11 cellular contexts compared by ENCODE assay signal in genomic region chr3:42936157-42936981, GRCh38. TPM values are rescaled to one million over a fixed set of nuclear protein-coding genes. Genes with fewer than 3 reads are reported as not detected.
A peak's percentile ranks its signal among the peaks of the same experiment; 100 is the strongest.
DNase-seq lines count a peak whose midpoint lies in the region; ATAC-seq, FAIRE-seq and TF ChIP-seq lines count a peak whose summit lies in the region.
"Had no signal": no experiment of that assay in that cellular context is flagged by ENCODE, and none has a peak within 500 bp of the region (broad histone marks: within the 10 kb centered on the region; RNA-seq: fewer than 3 reads in every experiment).

No MANE protein-coding gene starts in this region.

- no peaks in the 10 kb centered on the region for H3K36me3 Mint-ChIP-seq in stimulated activated naive B cell treated with anti-CD40 and anti-IgM and Interleukin-4, amounts not matched to agents 10 μg/mL and 1 μg/mL and 100 μg/mL, for 72 hours

- H3K27ac ChIP-seq in keratinocyte (ENCODE audit: control insufficient read depth, insufficient read depth, low read length): no peak overlapping the region

- peak overlapping the region; percentile 45 to 53 (median 48) for H3K4me3 ChIP-seq in keratinocyte (ENCODE audit: control insufficient read depth in 2 of 3, extremely low read depth in 1 of 3, insufficient read depth in 2 of 3, low read depth in 1 of 3, low read length in 3 of 3)

- H3K4me2 ChIP-seq in keratinocyte (ENCODE audit: control insufficient read depth, extremely low read depth, insufficient read depth, low read depth, low read length): peak overlapping the region; percentile 54

- peak in 1 of 2 donors; percentile 42 for ATAC-seq in stimulated activated naive B cell treated with anti-CD40 and anti-IgM and Interleukin-4, amounts not matched to agents 10 μg/mL and 1 μg/mL and 100 μg/mL, for 72 hours (replicated peaks)
- ATAC-seq in GM21737 (IDR thresholded peaks at IDR 0.05; ENCODE audit: unreplicated experiment): no peak

- DNase-seq in HPDE6-E6E7 (ENCODE audit: extremely low spot score) (peak; percentile 42), brain pericyte (ENCODE audit: low read depth, low spot score) (peak; percentile 10), keratinocyte (ENCODE audit: low read depth, low spot score) (no peak), activated gamma-delta T cell (lab: John Stamatoyannopoulos, UW) (no peak)
- no peak for DNase-seq in stimulated activated naive B cell treated with anti-CD40 and anti-IgM and Interleukin-4, amounts not matched to agents 10 μg/mL and 1 μg/mL and 100 μg/mL, for 72 hours
- no peak for DNase-seq in stimulated activated CD4-positive, alpha-beta T cell treated with anti-CD3 and anti-CD28 coated beads, Interleukin-2, amount 100 ng/mL, for 48 hours
- no peak for DNase-seq in activated CD4-positive, alpha-beta T cell treated with anti-CD3 and anti-CD28 coated beads for 4 hours
- DNase-seq: H9, islet precursor cell, SHP77 had no signal

- H3K27ac Mint-ChIP-seq in stimulated activated naive B cell treated with anti-CD40 and anti-IgM and Interleukin-4, amounts not matched to agents 10 μg/mL and 1 μg/mL and 100 μg/mL, for 72 hours: no peak overlapping the region
- H3K27ac Mint-ChIP-seq: H9 had no signal

- no peaks in the 10 kb centered on the region for H3K9me3 ChIP-seq in keratinocyte (ENCODE audit: control insufficient read depth, low read depth, low read length)

- no peaks in the 10 kb centered on the region for H3K36me3 ChIP-seq in keratinocyte (ENCODE audit: control insufficient read depth in 2 of 2, extremely low read depth in 1 of 2, insufficient read depth in 2 of 2, low read length in 2 of 2)

- no peaks in the 10 kb centered on the region for H3K4me1 ChIP-seq in keratinocyte (ENCODE audit: control insufficient read depth, extremely low read depth, insufficient read depth, low read length)

- peak overlapping the region; percentile 47 to 79 for H3K4me3 Mint-ChIP-seq in stimulated activated naive B cell treated with anti-CD40 and anti-IgM and Interleukin-4, amounts not matched to agents 10 μg/mL and 1 μg/mL and 100 μg/mL, for 72 hours
- H3K4me3 Mint-ChIP-seq: H9 had no signal

- H3K4me1 Mint-ChIP-seq in stimulated activated naive B cell treated with anti-CD40 and anti-IgM and Interleukin-4, amounts not matched to agents 10 μg/mL and 1 μg/mL and 100 μg/mL, for 72 hours: no peaks in the 10 kb centered on the region
- H3K4me1 Mint-ChIP-seq: H9 had no signal

- H3K9ac ChIP-seq in keratinocyte (ENCODE audit: control insufficient read depth, extremely low read depth, insufficient read depth, low read length): peak overlapping the region; percentile 41

- no peak for TF ChIP-seq CTCF in keratinocyte (optimal IDR thresholded peaks at IDR 0.05 in 1 of 3, IDR thresholded peaks at IDR 0.05 in 1 of 3, conservative IDR thresholded peaks at IDR 0.05 in 1 of 3; ENCODE audit: extremely low read depth in 1 of 3, insufficient read depth in 2 of 3, low read length in 3 of 3)

- H3K27me3 ChIP-seq in keratinocyte (ENCODE audit: control insufficient read depth, extremely low read depth, insufficient read depth, low read length): no peaks in the 10 kb centered on the region

- no peaks in the 10 kb centered on the region for H3K79me2 ChIP-seq in keratinocyte (ENCODE audit: control insufficient read depth, insufficient read depth, low read length)

- peak overlapping the region; percentile 78 for H2AFZ ChIP-seq in keratinocyte (ENCODE audit: control insufficient read depth, low read length)

- no peak for FAIRE-seq in keratinocyte (lab: Jason Lieb, UNC)

- H3K9me1 ChIP-seq in keratinocyte (ENCODE audit: control insufficient read depth, extremely low read depth, insufficient read depth, low read length): no peaks in the 10 kb centered on the region

- H4K20me1 ChIP-seq in keratinocyte (ENCODE audit: control insufficient read depth, extremely low read depth, insufficient read depth, low read length): no peaks in the 10 kb centered on the region

- H3K27me3 Mint-ChIP-seq in stimulated activated naive B cell treated with anti-CD40 and anti-IgM and Interleukin-4, amounts not matched to agents 10 μg/mL and 1 μg/mL and 100 μg/mL, for 72 hours: peaks cover 23 to 33% of the 10 kb centered on the region in 2 donors

- no peaks in the 10 kb centered on the region for H3K9me3 Mint-ChIP-seq in stimulated activated naive B cell treated with anti-CD40 and anti-IgM and Interleukin-4, amounts not matched to agents 10 μg/mL and 1 μg/mL and 100 μg/mL, for 72 hours
- H3K9me3 Mint-ChIP-seq: H9 had no signal

- dilution Hi-C loops in keratinocyte (cut with MboI; ENCODE audit: extremely low pct_ligation_motif_present, low sequenced_read_pairs): no loop called here

RNA-seq across cellular contexts. Expression of gene ZNF662, which starts 30.4 kb away (rescaled TPM):
- polyA plus RNA-seq in keratinocyte: 0.57 to 1.4 TPM (median 1.1 TPM) in 3 replicates
- polyA plus RNA-seq in keratinocyte (2011; ENCODE audit: low read depth): 2.1 TPM
- 0.18 and 0.40 TPM in 2 replicates for polyA plus RNA-seq in keratinocyte (2011; cell fraction: cytosol; rRNA removed)
- 5.0 and 5.2 TPM in 2 replicates for polyA plus RNA-seq in keratinocyte (2011; cell fraction: nucleus; rRNA removed)
- 0.46 and 7.0 TPM in 2 replicates for polyA plus RNA-seq in keratinocyte (2012; ENCODE audit: low replicate concordance)
- polyA minus RNA-seq in keratinocyte: 0.20 to 1.3 TPM (median 1.3 TPM) in 3 replicates
- 0.58 TPM for polyA minus RNA-seq in keratinocyte (2011; cell fraction: cytosol; rRNA and poly(A)+ RNA removed)
- polyA minus RNA-seq in keratinocyte (2011; cell fraction: nucleus; rRNA and poly(A)+ RNA removed): 1.4 and 2.0 TPM in 2 replicates

RNA-seq across cellular contexts. Expression of gene GASK1A, which starts 42.7 kb away (rescaled TPM):
- 0.16 to 0.58 TPM (median 0.30 TPM) in 3 replicates for polyA plus RNA-seq in keratinocyte
- polyA plus RNA-seq in keratinocyte (2011; ENCODE audit: low read depth): 0.39 TPM
- 0.18 TPM in 2 replicates for polyA plus RNA-seq in keratinocyte (2011; cell fraction: cytosol; rRNA removed)
- 0.73 and 0.95 TPM in 2 replicates for polyA plus RNA-seq in keratinocyte (2011; cell fraction: nucleus; rRNA removed)
- polyA plus RNA-seq in keratinocyte (2012; ENCODE audit: low replicate concordance): 0.14 and 1.2 TPM in 2 replicates
- 0.32 to 0.40 TPM in 2 of 3 replicates, not detected in the other for polyA minus RNA-seq in keratinocyte
- not detected for polyA minus RNA-seq in keratinocyte (2011; cell fraction: cytosol; rRNA and poly(A)+ RNA removed)
- polyA minus RNA-seq in keratinocyte (2011; cell fraction: nucleus; rRNA and poly(A)+ RNA removed): 0.95 and 1.3 TPM in 2 replicates

Comparison
In these comparisons a context has a peak if more than half of its experiments do, and no peak if none do; other contexts are left out.
1. DNase-seq: peak in HPDE6-E6E7 (single experiment) and brain pericyte (single experiment); none in keratinocyte (single experiment), stimulated activated naive B cell treated with anti-CD40 and anti-IgM and Interleukin-4, amounts not matched to agents 10 μg/mL and 1 μg/mL and 100 μg/mL, for 72 hours (single experiment), stimulated activated CD4-positive, alpha-beta T cell treated with anti-CD3 and anti-CD28 coated beads, Interleukin-2, amount 100 ng/mL, for 48 hours (0 of 2), activated CD4-positive, alpha-beta T cell treated with anti-CD3 and anti-CD28 coated beads for 4 hours (0 of 2) and activated gamma-delta T cell (single experiment).